In the genomic region with DNA sequence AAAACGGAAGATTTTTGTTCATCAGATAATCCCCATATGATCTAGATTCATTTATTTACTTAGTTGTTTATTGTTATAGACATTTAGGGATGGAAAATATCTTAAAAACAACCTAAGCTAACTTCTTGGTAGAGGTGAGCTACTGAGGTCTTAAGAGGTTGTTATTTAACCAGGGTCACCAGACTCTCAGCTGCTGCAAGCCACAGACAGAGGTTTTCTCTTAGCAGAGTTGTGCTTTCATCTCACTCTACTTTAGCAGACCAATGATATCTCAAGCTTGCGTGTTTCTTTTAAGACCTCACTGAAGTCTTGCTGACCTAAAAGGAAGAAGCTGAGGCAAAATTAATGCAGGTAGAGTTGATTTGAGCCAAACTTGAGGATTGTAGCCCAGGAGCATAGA, we compare ENCODE assay signal across 11 cellular contexts. TPM values are rescaled to one million over a fixed set of nuclear protein-coding genes. Genes with fewer than 3 reads are reported as not detected.
A peak's percentile ranks its signal among the peaks of the same experiment; 100 is the strongest.
DNase-seq lines count a peak whose midpoint lies in the region; ATAC-seq and TF ChIP-seq lines count a peak whose summit lies in the region.
"Had no signal": no experiment of that assay in that cellular context is flagged by ENCODE, and none has a peak within 500 bp of the region (broad histone marks: within the 10 kb centered on the region; RNA-seq: fewer than 3 reads in every experiment).

No MANE protein-coding gene starts in this region.

- peaks cover 19% of the 10 kb centered on the region for H3K36me3 Mint-ChIP-seq in activated T-cell treated with anti-CD3 and anti-CD28 coated beads, Interleukin-2, amount 50 U/mL, for 24 hours (ENCODE audit: low read depth)
- peaks cover 0 to 2% of the 10 kb centered on the region in 2 donors for H3K36me3 Mint-ChIP-seq in activated T-cell treated with anti-CD3 and anti-CD28 coated beads, Interleukin-2, amount 50 U/mL, for 72 hours (ENCODE audit: insufficient read depth in 2 of 2)
- H3K36me3 Mint-ChIP-seq: WTC11 had no signal

- H3K36me3 ChIP-seq in thoracic aorta: no peaks in the 10 kb centered on the region

- H3K27me3 Mint-ChIP-seq in activated T-cell treated with anti-CD3 and anti-CD28 coated beads, Interleukin-2, amount 50 U/mL, for 24 hours: no peaks in the 10 kb centered on the region
- H3K27me3 Mint-ChIP-seq in activated T-cell treated with anti-CD3 and anti-CD28 coated beads, Interleukin-2, amount 50 U/mL, for 72 hours (ENCODE audit: low read depth): no peaks in the 10 kb centered on the region
- H3K27me3 Mint-ChIP-seq: dendritic cell treated with granulocyte-macrophage colony-stimulating factor and Interleukin-4, amounts not matched to agents 40 ng/mL and 50 ng/mL, for 4 days had no signal

- H3K4me1 ChIP-seq in thoracic aorta (ENCODE audit: control insufficient read depth in 1 of 2, low read depth in 2 of 2): peaks cover 17 to 30% of the 10 kb centered on the region in 2 donors

- intact Hi-C loops in dorsolateral prefrontal cortex (cut with DNase I): no loop called here

- no peak overlapping the region for H3K4me3 ChIP-seq in dorsolateral prefrontal cortex
- H3K4me3 ChIP-seq in thoracic aorta: no peak overlapping the region

- peak overlapping the region in 45 of 59 donors; percentile 3 to 98 (median 63) for H3K27ac ChIP-seq in dorsolateral prefrontal cortex
- H3K27ac ChIP-seq in thoracic aorta: peak overlapping the region; percentile 33 to 60

- DNase-seq in activated T-cell treated with anti-CD3 and anti-CD28 coated beads, Interleukin-2, amount 50 U/mL, for 24 hours: no peak
- DNase-seq in activated T-cell treated with anti-CD3 and anti-CD28 coated beads, Interleukin-2, amount 50 U/mL, for 72 hours: no peak
- DNase-seq in dorsolateral prefrontal cortex: no peak
- DNase-seq in thoracic aorta (ENCODE audit: low spot score): no peak
- DNase-seq in NCI-H524 treated with DMSO at 0.1 percent for 48 hours (lab: John Stamatoyannopoulos, UW): no peak
- no peak for DNase-seq in A172 (ENCODE audit: low spot score)
- DNase-seq in cerebellar cortex (ENCODE audit: low spot score): no peak
- DNase-seq: NCI-H1436 had no signal

- H3K9me3 Mint-ChIP-seq in activated T-cell treated with anti-CD3 and anti-CD28 coated beads, Interleukin-2, amount 50 U/mL, for 24 hours: no peaks in the 10 kb centered on the region
- H3K9me3 Mint-ChIP-seq in activated T-cell treated with anti-CD3 and anti-CD28 coated beads, Interleukin-2, amount 50 U/mL, for 72 hours: no peaks in the 10 kb centered on the region
- H3K9me3 Mint-ChIP-seq: dendritic cell treated with granulocyte-macrophage colony-stimulating factor and Interleukin-4, amounts not matched to agents 40 ng/mL and 50 ng/mL, for 4 days; WTC11 had no signal

- H3K9me3 ChIP-seq in thoracic aorta: no peaks in the 10 kb centered on the region

- TF ChIP-seq CTCF in dorsolateral prefrontal cortex (IDR thresholded peaks at IDR 0.05 in 54 of 56, conservative IDR thresholded peaks at IDR 0.05 in 2 of 56; ENCODE audit: low read depth in 1 of 56, partially characterized antibody in 56 of 56) (no peak), thoracic aorta (IDR thresholded peaks at IDR 0.05) (no peak)

- no peak for ATAC-seq in activated T-cell treated with anti-CD3 and anti-CD28 coated beads, Interleukin-2, amount 50 U/mL, for 72 hours (replicated peaks in 1 of 2)
- ATAC-seq in HG03095 (IDR thresholded peaks at IDR 0.05; ENCODE audit: unreplicated experiment): peak; percentile 82
- ATAC-seq in thoracic aorta (ENCODE audit: insufficient number of reproducible peaks, low FRiP score, low read depth): no peak

- no peak overlapping the region for H3K4me3 Mint-ChIP-seq in activated T-cell treated with anti-CD3 and anti-CD28 coated beads, Interleukin-2, amount 50 U/mL, for 24 hours
- H3K4me3 Mint-ChIP-seq in activated T-cell treated with anti-CD3 and anti-CD28 coated beads, Interleukin-2, amount 50 U/mL, for 72 hours: peak overlapping the region in 1 of 2 donors; percentile 18
- H3K4me3 Mint-ChIP-seq: dendritic cell treated with granulocyte-macrophage colony-stimulating factor and Interleukin-4, amounts not matched to agents 40 ng/mL and 50 ng/mL, for 4 days; WTC11 had no signal

- peaks cover 54% of the 10 kb centered on the region for H3K4me1 Mint-ChIP-seq in activated T-cell treated with anti-CD3 and anti-CD28 coated beads, Interleukin-2, amount 50 U/mL, for 24 hours (ENCODE audit: low read depth)
- peaks cover 51% of the 10 kb centered on the region for H3K4me1 Mint-ChIP-seq in activated T-cell treated with anti-CD3 and anti-CD28 coated beads, Interleukin-2, amount 50 U/mL, for 72 hours (ENCODE audit: low read depth)

- peak overlapping the region; percentile 41 for H3K27ac Mint-ChIP-seq in activated T-cell treated with anti-CD3 and anti-CD28 coated beads, Interleukin-2, amount 50 U/mL, for 24 hours
- H3K27ac Mint-ChIP-seq in activated T-cell treated with anti-CD3 and anti-CD28 coated beads, Interleukin-2, amount 50 U/mL, for 72 hours: no peak overlapping the region
- H3K27ac Mint-ChIP-seq: WTC11 had no signal

- H3K27me3 ChIP-seq in dorsolateral prefrontal cortex (no peaks in the 10 kb centered on the region), thoracic aorta (replicated peaks; ENCODE audit: insufficient read depth) (no peaks in the 10 kb centered on the region)

RNA-seq across cellular contexts. Expression of a gene that starts 43.6 kb away (rescaled TPM):
- total RNA-seq in activated T-cell treated with anti-CD3 and anti-CD28 coated beads, Interleukin-2, amount 50 U/mL, for 72 hours: 10 to 100 TPM; 59.6 to 69.1 TPM
- 100 to 1,000 TPM in 118 of 120 experiments, 10 to 100 TPM in 2; 63.5 to 252 (median 193) TPM for total RNA-seq in dorsolateral prefrontal cortex
- 10 to 100 TPM; 29.6 to 87.1 TPM for total RNA-seq in thoracic aorta
- 5.9 and 9.9 TPM in 2 replicates for total RNA-seq in A172 (2014; rRNA removed; shearing (Covaris generic))
